ENCODE assay signal across 8 cellular contexts in genomic region chr1:192904438-192904895, GRCh38.
DNase-seq lines count a peak whose midpoint lies in the region; ATAC-seq and TF ChIP-seq lines count a peak whose summit lies in the region.
"Had no signal": no experiment of that assay in that cellular context is flagged by ENCODE, and none has a peak within 500 bp of the region (broad histone marks: within the 10 kb centered on the region; RNA-seq: fewer than 3 reads in every experiment).

No MANE protein-coding gene starts in this region.

- H3K4me2 ChIP-seq in skeletal muscle satellite cell (ENCODE audit: low read length): peak overlapping the region; percentile 74
- no peak overlapping the region for H3K4me2 ChIP-seq in mesendoderm (ENCODE audit: low read length)

- no CpG with 5 or more reads among the region's 7 CpGs for WGBS in mesendoderm (ENCODE audit: extremely low coverage, insufficient coverage, low lambda C conversion rate)

- ATAC-seq in GM18909 (IDR thresholded peaks at IDR 0.05; ENCODE audit: poor library complexity, unreplicated experiment): peak; percentile 38
- no peak for ATAC-seq in GM21447 (IDR thresholded peaks at IDR 0.05; ENCODE audit: unreplicated experiment)

- H3K56ac ChIP-seq in mesendoderm (ENCODE audit: low read length): no peak overlapping the region

- H3K4me3 ChIP-seq in foreskin fibroblast (ENCODE audit: low read depth in 1 of 2, low read length in 2 of 2) (peak overlapping the region in 1 of 2 donors; percentile 9), skeletal muscle satellite cell (ENCODE audit: low read length) (peak overlapping the region; percentile 54), mesendoderm (ENCODE audit: low read length) (no peak overlapping the region)
- H3K4me3 ChIP-seq: colonic mucosa had no signal

- H3K36me3 ChIP-seq in skeletal muscle satellite cell (ENCODE audit: insufficient read depth, low read length) (no peaks in the 10 kb centered on the region), mesendoderm (ENCODE audit: control insufficient read depth, insufficient read depth, low read length) (no peaks in the 10 kb centered on the region)
- H3K36me3 ChIP-seq: colonic mucosa had no signal

- no peaks in the 10 kb centered on the region for H3K79me2 ChIP-seq in mesendoderm (ENCODE audit: control insufficient read depth, insufficient read depth, low read length)

- H4K5ac ChIP-seq in mesendoderm (ENCODE audit: low read length): no peak overlapping the region

- no peak for TF ChIP-seq CTCF in foreskin fibroblast (IDR thresholded peaks at IDR 0.05; ENCODE audit: low read depth, low read length)

- H3K9me3 ChIP-seq in skeletal muscle satellite cell (replicated peaks; ENCODE audit: low read length): no peaks in the 10 kb centered on the region
- H3K9me3 ChIP-seq: colonic mucosa had no signal

- H2BK15ac ChIP-seq in mesendoderm (replicated peaks; ENCODE audit: low read depth): no peak overlapping the region

- H3K4ac ChIP-seq in mesendoderm (ENCODE audit: low read depth, low read length): no peak overlapping the region

- no peaks in the 10 kb centered on the region for H3K79me1 ChIP-seq in mesendoderm (ENCODE audit: low read length)

- no peak overlapping the region for H3K27ac ChIP-seq in mesendoderm (ENCODE audit: low read depth, low read length)
- H3K27ac ChIP-seq: colonic mucosa had no signal

- H2BK120ac ChIP-seq in mesendoderm (ENCODE audit: low read depth, low read length): no peak overlapping the region

- no peak overlapping the region for H3K23ac ChIP-seq in mesendoderm (ENCODE audit: low read length)

- H4K8ac ChIP-seq in mesendoderm (ENCODE audit: low read depth, low read length): no peak overlapping the region

- H3K9ac ChIP-seq in skeletal muscle satellite cell (ENCODE audit: low read depth, low read length) (peak overlapping the region; percentile 87), mesendoderm (ENCODE audit: low read length) (no peak overlapping the region)

- no peaks in the 10 kb centered on the region for H3K27me3 ChIP-seq in skeletal muscle satellite cell (ENCODE audit: control insufficient read depth, insufficient read depth, low read length)
- no peaks in the 10 kb centered on the region for H3K27me3 ChIP-seq in mesendoderm (ENCODE audit: insufficient read depth, low read length, poor library complexity)
- H3K27me3 ChIP-seq: colonic mucosa had no signal

- no peak overlapping the region for H3K18ac ChIP-seq in mesendoderm (ENCODE audit: low read length)

- peaks cover 59% of the 10 kb centered on the region for H3K4me1 ChIP-seq in skeletal muscle satellite cell (ENCODE audit: control insufficient read depth, insufficient read depth, low read length)
- H3K4me1 ChIP-seq in mesendoderm (ENCODE audit: control insufficient read depth, low read depth, low read length): no peaks in the 10 kb centered on the region
- H3K4me1 ChIP-seq: colonic mucosa had no signal

- no peak overlapping the region for H2AK5ac ChIP-seq in mesendoderm (ENCODE audit: low read length)

- DNase-seq in RKO (ENCODE audit: low spot score) (peak; percentile 54), foreskin fibroblast (peak; percentile 67 to 82), mesendoderm (no peak), HuH-7.5 (ENCODE audit: low spot score) (no peak)
- DNase-seq: colonic mucosa had no signal

- H2BK5ac ChIP-seq in mesendoderm (ENCODE audit: low read length): no peak overlapping the region

Comparison
In these comparisons a context has a peak if more than half of its experiments do, and no peak if none do; other contexts are left out.
1. DNase-seq: peak in RKO (single experiment) and foreskin fibroblast (2 of 2); none in mesendoderm (single experiment) and HuH-7.5 (single experiment).